8 cellular contexts compared by ENCODE assay signal in genomic region chr2:27050996-27051901, GRCh38. TPM values are rescaled to one million over a fixed set of nuclear protein-coding genes. Genes with fewer than 3 reads are reported as not detected.
DNase-seq lines count a peak whose midpoint lies in the region; ATAC-seq, FAIRE-seq and TF ChIP-seq lines count a peak whose summit lies in the region.

Gene AGBL5 (plus strand): TSS chr2:27051668. CDS start chr2:27052959, 1,291 bp downstream.

- peaks cover 12% of the 10 kb centered on the region; the same call in 1 of the 2 replicates for H3K4me1 ChIP-seq in MM.1S (ENCODE audit: low read length)

- peak within 1 kb of the TSS; percentile 97 to 98 (median 97) for H3K4me3 Mint-ChIP-seq in nephron

- no peaks in the 10 kb centered on the region for H3K9me3 Mint-ChIP-seq in nephron

- no peaks in the 10 kb centered on the region for H3K79me2 ChIP-seq in MM.1S (ENCODE audit: low read length)

- H3K4me1 Mint-ChIP-seq in nephron: peaks cover 16% of the 10 kb centered on the region

- H3F3A ChIP-seq in MM.1S (ENCODE audit: insufficient read depth, low read length): peaks cover 27% of the 10 kb centered on the region

- no peaks in the 10 kb centered on the region for H3K9me3 ChIP-seq in MM.1S (replicated peaks; ENCODE audit: insufficient read depth, low read length)

- H3K27me3 ChIP-seq in MM.1S (replicated peaks; ENCODE audit: insufficient read depth, low read length): no peaks in the 10 kb centered on the region

- peaks cover 4% of the 10 kb centered on the region for H3K27me3 Mint-ChIP-seq in nephron (ENCODE audit: low read depth)

- H3K9ac ChIP-seq in MM.1S (ENCODE audit: low read length): peak within 1 kb of the TSS; percentile 69

- H3K9me2 ChIP-seq in MM.1S (replicated peaks; ENCODE audit: insufficient read depth, low read length): no peaks in the 10 kb centered on the region

- H3K36me3 Mint-ChIP-seq in nephron (ENCODE audit: low read depth): peaks cover 31% of the 10 kb centered on the region

- H2AFZ ChIP-seq in MM.1S (ENCODE audit: low read length): peak within 1 kb of the TSS; percentile 86

- H3K4me3 ChIP-seq in MM.1S (ENCODE audit: low read length): peak within 1 kb of the TSS; percentile 94
- H3K4me3 ChIP-seq in fibroblast of the aortic adventitia (ENCODE audit: low read depth, low read length): peak within 1 kb of the TSS; percentile 87

- peak within 1 kb of the TSS; percentile 88 for H3K4me2 ChIP-seq in MM.1S (ENCODE audit: low read depth, low read length)

- no peaks in the 10 kb centered on the region for H3K36me3 ChIP-seq in MM.1S (replicated peaks; ENCODE audit: insufficient read depth, low read length)

- peak; percentile 87 for DNase-seq in HCEC 1CT
- DNase-seq in MM.1S: peak; percentile 96
- peak; percentile 88 for DNase-seq in SHP77 treated with DMSO at 0.1 percent for 48 hours (lab: John Stamatoyannopoulos, UW)
- peak; percentile 95 for DNase-seq in activated effector memory CD4-positive, alpha-beta T cell treated with Interleukin-2 at 50 U/mL for 16 hours
- peak; percentile 94 for DNase-seq in fibroblast of the aortic adventitia (ENCODE audit: low read depth)
- DNase-seq in stimulated activated naive CD8-positive, alpha-beta T cell treated with anti-CD3 and anti-CD28 coated beads, Interleukin-15, Interleukin-2, amounts not matched to agents 100 U/mL and 50 U/mL, for 24 hours: peak; percentile 93

- peak within 1 kb of the TSS; percentile 80 for H3K27ac ChIP-seq in MM.1S (ENCODE audit: low read length)

- peak within 1 kb of the TSS; percentile 96 to 99 (median 97) for H3K27ac Mint-ChIP-seq in nephron

- ATAC-seq in stimulated activated naive CD8-positive, alpha-beta T cell treated with anti-CD3 and anti-CD28 coated beads, Interleukin-15, Interleukin-2, amounts not matched to agents 100 U/mL and 50 U/mL, for 24 hours: peak; percentile 78

- no peaks in the 10 kb centered on the region for H4K20me1 ChIP-seq in MM.1S (ENCODE audit: insufficient read depth, low read length)

- TF ChIP-seq CTCF in MM.1S (IDR thresholded peaks at IDR 0.05; ENCODE audit: low read length): no peak
- no peak for TF ChIP-seq CTCF in fibroblast of the aortic adventitia (IDR thresholded peaks at IDR 0.05; ENCODE audit: insufficient read depth, low read length)
- no peak for TF ChIP-seq CTCF in nephron (IDR thresholded peaks at IDR 0.05; ENCODE audit: unreplicated experiment in 3 of 3)

- FAIRE-seq in G401.6 (lab: Jason Lieb, UNC): peak; percentile 96

RNA-seq across cellular contexts. Expression of gene AGBL5, which starts in this region (rescaled TPM):
- total RNA-seq in fibroblast of the aortic adventitia (ENCODE audit: low replicate concordance): 17.5 and 25.3 TPM in 2 replicates

Comparison
In these comparisons a context has a peak if more than half of its experiments do, and no peak if none do; other contexts are left out.
1. Peak in every context shown above with its lines: DNase-seq, ATAC-seq, H3K4me3 ChIP-seq and H3K27ac ChIP-seq.